In genomic region chr11:10728779-10729472, GRCh38 we compare ENCODE assay signal across 12 cellular contexts. TPM values are rescaled to one million over a fixed set of nuclear protein-coding genes. Genes with fewer than 3 reads are reported as not detected.
DNase-seq lines count a peak whose midpoint lies in the region; TF ChIP-seq lines count a peak whose summit lies in the region.
"Had no signal": no experiment of that assay in that cellular context is flagged by ENCODE, and none has a peak within 500 bp of the region (broad histone marks: within the 10 kb centered on the region; RNA-seq: fewer than 3 reads in every experiment).

No MANE protein-coding gene starts in this region.

- intact Hi-C loops in dorsolateral prefrontal cortex (cut with DNase I), result no loop called here

- H3K27ac ChIP-seq in dorsolateral prefrontal cortex, result peak overlapping the region in 2 of 59 donors; percentile 3 to 35
- H3K27ac ChIP-seq in effector memory CD4-positive, alpha-beta T cell (ENCODE audit: insufficient read depth, low read length, poor library complexity, severe bottlenecking), result no peak overlapping the region
- H3K27ac ChIP-seq: left ventricle myocardium inferior, psoas muscle had no signal

- no peaks in the 10 kb centered on the region for H3K9me3 ChIP-seq in neuron (ENCODE audit: low read length)
- no peaks in the 10 kb centered on the region for H3K9me3 ChIP-seq in effector memory CD4-positive, alpha-beta T cell (ENCODE audit: control insufficient read depth, low read length)
- H3K9me3 ChIP-seq: psoas muscle had no signal

- TF ChIP-seq CTCF in fibroblast of villous mesenchyme (IDR thresholded peaks at IDR 0.05; ENCODE audit: insufficient read depth, low read depth, low read length) (no peak), dorsolateral prefrontal cortex (IDR thresholded peaks at IDR 0.05 in 54 of 56, conservative IDR thresholded peaks at IDR 0.05 in 2 of 56; ENCODE audit: low read depth in 1 of 56, partially characterized antibody in 56 of 56) (no peak)

- H3K4me3 ChIP-seq in fibroblast of villous mesenchyme (ENCODE audit: low read depth, low read length) (peak overlapping the region; percentile 47), neuron (ENCODE audit: low read length) (peak overlapping the region; percentile 48), dorsolateral prefrontal cortex (peak overlapping the region in 16 of 59 donors; percentile 8 to 39 (median 32))
- H3K4me3 ChIP-seq in effector memory CD4-positive, alpha-beta T cell (ENCODE audit: insufficient read depth, low read depth, low read length, poor library complexity, severe bottlenecking), result no peak overlapping the region
- H3K4me3 ChIP-seq: left ventricle myocardium inferior, psoas muscle had no signal

- H3K4me1 ChIP-seq in neuron (ENCODE audit: insufficient read depth, low read length), result no peaks in the 10 kb centered on the region
- H3K4me1 ChIP-seq in effector memory CD4-positive, alpha-beta T cell (ENCODE audit: control insufficient read depth, insufficient read depth, low read length, poor library complexity, severe bottlenecking), result peaks cover 6% of the 10 kb centered on the region
- H3K4me1 ChIP-seq: left ventricle myocardium inferior, psoas muscle had no signal

- DNase-seq in AG20443 (ENCODE audit: low spot score), result peak; percentile 27
- DNase-seq in NCI-H82 (lab: John Stamatoyannopoulos, UW), result peak; percentile 91
- peak; percentile 92 for DNase-seq in fibroblast of villous mesenchyme (ENCODE audit: low read depth)
- DNase-seq in NCI-H2227 (lab: John Stamatoyannopoulos, UW; ENCODE audit: unreplicated experiment), result no peak
- DNase-seq in DMS 273 (lab: John Stamatoyannopoulos, UW; ENCODE audit: unreplicated experiment), result no peak
- DNase-seq in dorsolateral prefrontal cortex, result no peak
- DNase-seq in effector memory CD4-positive, alpha-beta T cell, result no peak
- DNase-seq: left ventricle myocardium inferior, NCI-H526 treated with DMSO at 0.1 percent for 48 hours, psoas muscle had no signal

- no peaks in the 10 kb centered on the region for H3K27me3 ChIP-seq in neuron (ENCODE audit: insufficient read depth, low read length)
- no peaks in the 10 kb centered on the region for H3K27me3 ChIP-seq in dorsolateral prefrontal cortex
- no peaks in the 10 kb centered on the region for H3K27me3 ChIP-seq in effector memory CD4-positive, alpha-beta T cell (replicated peaks; ENCODE audit: control insufficient read depth, insufficient read depth, low read length, poor library complexity, severe bottlenecking)

- H3K36me3 ChIP-seq in neuron (ENCODE audit: insufficient read depth, low read length), result no peaks in the 10 kb centered on the region
- H3K36me3 ChIP-seq in effector memory CD4-positive, alpha-beta T cell (ENCODE audit: control insufficient read depth, insufficient read depth, low read length), result no peaks in the 10 kb centered on the region
- H3K36me3 ChIP-seq: left ventricle myocardium inferior had no signal

- H2AFZ ChIP-seq in neuron (ENCODE audit: low read depth, low read length), result no peak overlapping the region

RNA-seq across cellular contexts. Expression of gene CTR9, which starts 22.1 kb away (rescaled TPM):
- total RNA-seq in fibroblast of villous mesenchyme (20.6 and 36.7 TPM in 2 replicates), dorsolateral prefrontal cortex (10 to 100 TPM; 20.3 to 43.5 (median 27.9) TPM)

RNA-seq across cellular contexts. Expression of gene IRAG1, which starts 35.4 kb away (rescaled TPM):
- total RNA-seq in fibroblast of villous mesenchyme, result 66.0 and 89.4 TPM in 2 replicates
- total RNA-seq in dorsolateral prefrontal cortex, result 100 to 1,000 TPM in 18 of 120 experiments, 10 to 100 TPM in 102; 39.1 to 210 (median 73.5) TPM
- total RNA-seq: T-helper 1 cell treated with Interleukin-12 subunit alpha and Interleukin-12 subunit beta and Interleukin-4 antibody, amounts not matched to agents 30 ng/mL and 1 ng/mL, for 36 hours had no signal

Comparison
In these comparisons a context has a peak if more than half of its experiments do, and no peak if none do; other contexts are left out.
1. DNase-seq: peak in AG20443 (single experiment), NCI-H82 (single experiment) and fibroblast of villous mesenchyme (single experiment); none in NCI-H2227 (single experiment), DMS 273 (single experiment), dorsolateral prefrontal cortex (0 of 10) and effector memory CD4-positive, alpha-beta T cell (0 of 3).